In genomic region chr4:140052050-140052449, GRCh38 we compare ENCODE assay signal across 9 cellular contexts.
A peak's percentile ranks its signal among the peaks of the same experiment; 100 is the strongest.
DNase-seq lines count a peak whose midpoint lies in the region; ATAC-seq and TF ChIP-seq lines count a peak whose summit lies in the region.
"Had no signal": no experiment of that assay in that cellular context is flagged by ENCODE, and none has a peak within 500 bp of the region (broad histone marks: within the 10 kb centered on the region; RNA-seq: fewer than 3 reads in every experiment).

No MANE protein-coding gene starts in this region.

- WGBS in tibial nerve, 2 donors: 50 to 57% methylated on average over 3 of the region's 3 CpGs

- peak in 1 of 2 donors; percentile 28 for TF ChIP-seq EP300 in tibial nerve (IDR thresholded peaks at IDR 0.05)

- peaks cover 0 to 24% (median 15%) of the 10 kb centered on the region in 4 donors for H3K4me1 ChIP-seq in tibial nerve

- no peaks in the 10 kb centered on the region for H3K9me3 Mint-ChIP-seq in activated naive CD8-positive, alpha-beta T cell treated with anti-CD3 and anti-CD28 coated beads, Interleukin-2, amount 50 U/mL, for 24 hours
- H3K9me3 Mint-ChIP-seq: CD8-positive, alpha-beta memory T cell had no signal

- no peaks in the 10 kb centered on the region for H3K9me3 ChIP-seq in tibial nerve

- H3K27ac ChIP-seq in tibial nerve: no peak overlapping the region

- H3K27me3 ChIP-seq in tibial nerve: no peaks in the 10 kb centered on the region

- peak in 4 of 5 experiments; percentile 33 to 49 (median 40) for TF ChIP-seq CTCF in tibial nerve (IDR thresholded peaks at IDR 0.05)

- no peaks in the 10 kb centered on the region for H3K36me3 ChIP-seq in tibial nerve

- H3K4me1 Mint-ChIP-seq in activated naive CD8-positive, alpha-beta T cell treated with anti-CD3 and anti-CD28 coated beads, Interleukin-2, amount 50 U/mL, for 24 hours: peaks cover 67% of the 10 kb centered on the region

- DNase-seq in NCI-H1436 (lab: John Stamatoyannopoulos, UW) (peak; percentile 14), NCI-H1436 treated with DMSO at 0.1 percent for 48 hours (lab: John Stamatoyannopoulos, UW) (no peak), NCI-H1092 (lab: John Stamatoyannopoulos, UW) (peak; percentile 21), inferior parietal cortex (ENCODE audit: extremely low spot score) (peak; percentile 52), tibial nerve (ENCODE audit: low spot score in 2 of 2) (peak in 1 of 2 donors; percentile 48)
- peak; percentile 42 for DNase-seq in activated naive CD8-positive, alpha-beta T cell treated with anti-CD3 and anti-CD28 coated beads, Interleukin-2, amount 50 U/mL, for 24 hours

- ATAC-seq in activated naive CD8-positive, alpha-beta T cell treated with anti-CD3 and anti-CD28 coated beads, Interleukin-2, amount 50 U/mL, for 24 hours: no peak
- ATAC-seq in GM21526 (IDR thresholded peaks at IDR 0.05; ENCODE audit: low FRiP score, unreplicated experiment) (no peak), GM18858 (IDR thresholded peaks at IDR 0.05; ENCODE audit: unreplicated experiment) (no peak)

- peaks cover 21% of the 10 kb centered on the region for H3K27me3 Mint-ChIP-seq in activated naive CD8-positive, alpha-beta T cell treated with anti-CD3 and anti-CD28 coated beads, Interleukin-2, amount 50 U/mL, for 24 hours

- H3K27ac Mint-ChIP-seq in activated naive CD8-positive, alpha-beta T cell treated with anti-CD3 and anti-CD28 coated beads, Interleukin-2, amount 50 U/mL, for 24 hours: no peak overlapping the region

- no peak overlapping the region for H3K4me3 ChIP-seq in tibial nerve

- no peaks in the 10 kb centered on the region for H3K36me3 Mint-ChIP-seq in activated naive CD8-positive, alpha-beta T cell treated with anti-CD3 and anti-CD28 coated beads, Interleukin-2, amount 50 U/mL, for 24 hours (ENCODE audit: low read depth)

- H3K4me3 Mint-ChIP-seq in activated naive CD8-positive, alpha-beta T cell treated with anti-CD3 and anti-CD28 coated beads, Interleukin-2, amount 50 U/mL, for 24 hours: no peak overlapping the region
- H3K4me3 Mint-ChIP-seq: CD8-positive, alpha-beta memory T cell had no signal

- no peak for TF ChIP-seq POLR2A in tibial nerve (IDR thresholded peaks at IDR 0.05)
